8 cellular contexts compared by ENCODE assay signal in the genomic region with DNA sequence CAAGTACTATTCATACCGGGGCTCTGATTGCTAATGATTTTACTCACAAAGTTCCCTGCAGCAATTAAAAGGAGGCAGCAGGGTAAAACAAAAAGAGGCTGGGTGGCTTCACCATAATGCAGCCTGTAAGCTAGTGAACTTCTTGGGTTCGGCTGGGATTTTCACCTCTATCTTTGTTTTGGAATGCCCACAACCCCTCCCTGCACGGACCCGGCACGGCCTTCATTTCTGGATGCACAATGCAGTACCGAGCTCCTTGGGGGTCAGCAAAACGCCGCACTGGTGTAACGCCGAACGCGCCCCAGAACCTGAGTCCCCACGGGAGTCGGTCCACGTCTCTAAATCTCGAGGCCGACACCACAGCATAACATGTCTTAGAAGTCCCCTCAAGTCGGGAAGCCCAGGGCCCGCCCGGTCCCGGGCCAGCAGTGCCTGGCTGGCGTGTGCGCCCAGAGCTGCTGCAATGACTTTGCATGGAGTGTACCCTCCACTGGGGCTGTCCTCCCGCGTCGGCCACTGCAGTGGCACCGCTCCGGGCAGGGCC. TPM values are rescaled to one million over a fixed set of nuclear protein-coding genes. Genes with fewer than 3 reads are reported as not detected.
DNase-seq lines count a peak whose midpoint lies in the region; ATAC-seq, FAIRE-seq and TF ChIP-seq lines count a peak whose summit lies in the region.

No MANE protein-coding gene starts in this region.

- H3K9me3 Mint-ChIP-seq in stimulated activated naive CD8-positive, alpha-beta T cell treated with anti-CD3 and anti-CD28 coated beads, Interleukin-15, amount 100 ng/mL, for 72 hours: no peaks in the 10 kb centered on the region

- H3K27me3 Mint-ChIP-seq in stimulated activated naive CD8-positive, alpha-beta T cell treated with anti-CD3 and anti-CD28 coated beads, Interleukin-15, amount 100 ng/mL, for 72 hours: no peaks in the 10 kb centered on the region

- H3K4me3 Mint-ChIP-seq in stimulated activated naive CD8-positive, alpha-beta T cell treated with anti-CD3 and anti-CD28 coated beads, Interleukin-15, amount 100 ng/mL, for 72 hours: peak overlapping the region; percentile 68 to 93

- DNase-seq in NCI-H524 (lab: John Stamatoyannopoulos, UW) (peak; percentile 55 to 62), NCI-H524 treated with DMSO at 0.1 percent for 48 hours (lab: John Stamatoyannopoulos, UW) (no peak), HL-60 (ENCODE audit: low read depth in 1 of 2, low spot score in 1 of 2) (peak in 1 of 2 experiments; percentile 13), adipocyte (ENCODE audit: low read depth) (no peak), kidney (no peak), NCI-H2171 (lab: John Stamatoyannopoulos, UW) (no peak), epidermal melanocyte (ENCODE audit: insufficient read length, low spot score) (no peak)
- no peak for DNase-seq in stimulated activated naive CD8-positive, alpha-beta T cell treated with anti-CD3 and anti-CD28 coated beads, Interleukin-15, amount 100 ng/mL, for 72 hours

- no peak for TF ChIP-seq CTCF in HL-60 (IDR thresholded peaks at IDR 0.05; ENCODE audit: insufficient read depth, low read length)
- TF ChIP-seq CTCF in kidney (IDR thresholded peaks at IDR 0.05; ENCODE audit: borderline replicate concordance, extremely low read depth, insufficient read depth): no peak

- no peak for FAIRE-seq in kidney (lab: Jason Lieb, UNC)

- H3K9me3 ChIP-seq in adipocyte (ENCODE audit: control insufficient read depth, low read length): no peaks in the 10 kb centered on the region
- no peaks in the 10 kb centered on the region for H3K9me3 ChIP-seq in kidney (ENCODE audit: control insufficient read depth in 1 of 2, low read length in 2 of 2)

- H3K27ac Mint-ChIP-seq in stimulated activated naive CD8-positive, alpha-beta T cell treated with anti-CD3 and anti-CD28 coated beads, Interleukin-15, amount 100 ng/mL, for 72 hours: peak overlapping the region; percentile 27 to 46

- H3K27ac ChIP-seq in HL-60 (replicated peaks): no peak overlapping the region
- no peak overlapping the region for H3K27ac ChIP-seq in kidney (ENCODE audit: low read depth in 2 of 2, low read length in 2 of 2)

- H3K4me3 ChIP-seq in HL-60 (replicated peaks; ENCODE audit: insufficient read depth, low read length) (peak overlapping the region; percentile 82), adipocyte (ENCODE audit: low read length) (peak overlapping the region; percentile 88), kidney (ENCODE audit: low read length in 2 of 2) (peak overlapping the region; percentile 52 to 66)

- H3K4me1 ChIP-seq in adipocyte (ENCODE audit: control insufficient read depth, insufficient read depth, low read length) (peaks cover 19% of the 10 kb centered on the region), kidney (ENCODE audit: control insufficient read depth in 1 of 2, insufficient read depth in 1 of 2, low read depth in 1 of 2, low read length in 2 of 2) (peaks cover 10 to 11% of the 10 kb centered on the region in 2 donors)

- intact Hi-C loops in kidney (cut with DNase I): no loop called here

- H3K4me1 Mint-ChIP-seq in stimulated activated naive CD8-positive, alpha-beta T cell treated with anti-CD3 and anti-CD28 coated beads, Interleukin-15, amount 100 ng/mL, for 72 hours: peaks cover 55% of the 10 kb centered on the region

- H3K36me3 ChIP-seq in adipocyte (ENCODE audit: control insufficient read depth, insufficient read depth, low read length, severe bottlenecking): no peaks in the 10 kb centered on the region
- no peaks in the 10 kb centered on the region for H3K36me3 ChIP-seq in kidney (ENCODE audit: control insufficient read depth in 1 of 2, insufficient read depth in 2 of 2, low read length in 2 of 2)

- H3K27me3 ChIP-seq in HL-60 (ENCODE audit: insufficient read depth, poor library complexity, severe bottlenecking) (no peaks in the 10 kb centered on the region), adipocyte (replicated peaks; ENCODE audit: control insufficient read depth, insufficient read depth, low read length) (no peaks in the 10 kb centered on the region)

- H3K9ac ChIP-seq in adipocyte (ENCODE audit: low read length): peak overlapping the region; percentile 90
- peak overlapping the region; percentile 46 to 48 for H3K9ac ChIP-seq in kidney (ENCODE audit: low read length in 2 of 2)

- peak; percentile 57 for ATAC-seq in stimulated activated naive CD8-positive, alpha-beta T cell treated with anti-CD3 and anti-CD28 coated beads, Interleukin-15, amount 100 ng/mL, for 72 hours

RNA-seq across cellular contexts. Expression of a gene that starts 0.8 kb away (rescaled TPM):
- 21.3 TPM for total RNA-seq in kidney
- polyA plus RNA-seq in kidney (ENCODE audit: insufficient read depth, low read depth, low replicate concordance): 5.5 TPM

RNA-seq across cellular contexts. Expression of a gene that starts 15.2 kb away (rescaled TPM):
- not detected for total RNA-seq in kidney
- not detected for polyA plus RNA-seq in kidney (ENCODE audit: insufficient read depth, low read depth, low replicate concordance)

RNA-seq across cellular contexts. Expression of a gene that starts 49.0 kb away (rescaled TPM):
- 58.6 TPM for total RNA-seq in kidney
- polyA plus RNA-seq in kidney (ENCODE audit: insufficient read depth, low read depth, low replicate concordance): 6.8 TPM

Comparison
In these comparisons a context has a peak if more than half of its experiments do, and no peak if none do; other contexts are left out.
1. DNase-seq: peak in NCI-H524 (2 of 2); none in NCI-H524 treated with DMSO at 0.1 percent for 48 hours (single experiment), adipocyte (single experiment), kidney (single experiment), stimulated activated naive CD8-positive, alpha-beta T cell treated with anti-CD3 and anti-CD28 coated beads, Interleukin-15, amount 100 ng/mL, for 72 hours (0 of 2), NCI-H2171 (single experiment) and epidermal melanocyte (single experiment).
2. Peak in every context shown above with its lines, with median percentiles within 50 percentile points of each other: H3K4me3 ChIP-seq.